1 cellular context compared by ENCODE assay signal in genomic region chr3:141049681-141050080, GRCh38.
TF ChIP-seq lines count a peak whose summit lies in the region.

No MANE protein-coding gene starts in this region.

TF ChIP-seq in GM12878, 131 proteins besides CTCF, POLR2A, EP300 and RAD21:
- no peak for TF ChIP-seq SRF (IDR thresholded peaks at IDR 0.05; ENCODE audit: low read depth in 2 of 2, low read length in 2 of 2)
- no peak for TF ChIP-seq BCLAF1 (IDR thresholded peaks at IDR 0.05)
- no peak for TF ChIP-seq ZBTB40 (IDR thresholded peaks at IDR 0.05; ENCODE audit: borderline replicate concordance)
- TF ChIP-seq TCF3 (IDR thresholded peaks at IDR 0.05; ENCODE audit: borderline replicate concordance, insufficient read depth, low read depth, low read length) = no peak
- no peak for TF ChIP-seq PRDM15 (CRISPR knock-in tag; IDR thresholded peaks at IDR 0.05)
- no peak for TF ChIP-seq GATAD2B (conservative IDR thresholded peaks at IDR 0.05; ENCODE audit: low read depth)
- no peak for TF ChIP-seq RUNX3 (IDR thresholded peaks at IDR 0.05; ENCODE audit: low read length)
- TF ChIP-seq JUNB (IDR thresholded peaks at IDR 0.05) = no peak
- TF ChIP-seq RBBP5 (conservative IDR thresholded peaks at IDR 0.05) = no peak
- no peak for TF ChIP-seq RB1 (IDR thresholded peaks at IDR 0.05; ENCODE audit: borderline replicate concordance)
- TF ChIP-seq SP1 (IDR thresholded peaks at IDR 0.05; ENCODE audit: low read depth, low read length) = no peak
- TF ChIP-seq CHD4 (IDR thresholded peaks at IDR 0.05) = no peak
- TF ChIP-seq ESRRA (IDR thresholded peaks at IDR 0.05; ENCODE audit: low read length) = no peak
- TF ChIP-seq NFXL1 (IDR thresholded peaks at IDR 0.05; ENCODE audit: borderline replicate concordance) = no peak
